Comparison of ENCODE assay signal across 1 cellular context in genomic region chr4:6893449-6894085, GRCh38.
TF ChIP-seq lines count a peak whose summit lies in the region.

No MANE protein-coding gene starts in this region.

TF ChIP-seq in K562, 482 proteins besides CTCF, POLR2A, EP300 and RAD21 (continued from another document and continues in another):
- no peak for TF ChIP-seq FOXO4 (CRISPR knock-in tag; IDR thresholded peaks at IDR 0.05)
- 0 out of 2 replicates have a peak, but pooled peaks have one; percentile 15 for TF ChIP-seq CTBP1 (IDR thresholded peaks at IDR 0.05; ENCODE audit: borderline replicate concordance)
- TF ChIP-seq JUN (IDR thresholded peaks at IDR 0.05; ENCODE audit: borderline replicate concordance, low read depth, low read length) = 0 out of 2 replicates have a peak, but pooled peaks have one; percentile 28
- TF ChIP-seq JUN (CRISPR knock-in tag; IDR thresholded peaks at IDR 0.05; ENCODE audit: borderline replicate concordance) = no peak
- no peak for TF ChIP-seq SMARCB1 (IDR thresholded peaks at IDR 0.05; ENCODE audit: insufficient read length, low read depth)
- TF ChIP-seq SMARCA4 (IDR thresholded peaks at IDR 0.05) = peak; percentile 73; the same call in 1 of the 2 replicates
- TF ChIP-seq JUND (IDR thresholded peaks at IDR 0.05; ENCODE audit: borderline replicate concordance, low read depth, low read length) = peak; percentile 13; the same call in 1 of the 2 replicates
- TF ChIP-seq JUND (tag; IDR thresholded peaks at IDR 0.05; ENCODE audit: borderline replicate concordance, low read depth, low read length) = peak; percentile 82; the same call in 2 of the 3 replicates
- TF ChIP-seq ZNF395 (CRISPR knock-in tag; IDR thresholded peaks at IDR 0.05) = peak; percentile 91
- TF ChIP-seq ZNF644 (tag; IDR thresholded peaks at IDR 0.05; ENCODE audit: low read depth) = peak; percentile 51; the same call in 1 of the 2 replicates
- no peak; a peak in 1 of 4 replicates for TF ChIP-seq ARNT (IDR thresholded peaks at IDR 0.05)
- 0 out of 2 replicates have a peak, but pooled peaks have one; percentile 17 for TF ChIP-seq ZBTB2 (IDR thresholded peaks at IDR 0.05)
- TF ChIP-seq CREBBP (IDR thresholded peaks at IDR 0.05; ENCODE audit: low read depth, low read length) = no peak
- TF ChIP-seq ZBTB9 (CRISPR knock-in tag; IDR thresholded peaks at IDR 0.05) = peak; percentile 57; the same call in 1 of the 2 replicates
- peak; percentile 44; the same call in 1 of the 2 replicates for TF ChIP-seq SMARCE1 (IDR thresholded peaks at IDR 0.05)
- TF ChIP-seq GATAD2B (IDR thresholded peaks at IDR 0.05; ENCODE audit: borderline replicate concordance) = 0 out of 2 replicates have a peak, but pooled peaks have one; percentile 63
- no peak for TF ChIP-seq NR4A1 (CRISPR knock-in tag; IDR thresholded peaks at IDR 0.05)
- 0 out of 2 replicates have a peak, but pooled peaks have one; percentile 61 for TF ChIP-seq NR4A1 (tag; IDR thresholded peaks at IDR 0.05)
- peak; percentile 22; the same call in 1 of the 2 replicates for TF ChIP-seq LEF1 (IDR thresholded peaks at IDR 0.05)
- peak; percentile 56 for TF ChIP-seq ZNF584 (CRISPR knock-in tag; IDR thresholded peaks at IDR 0.05; ENCODE audit: low read depth)
- TF ChIP-seq PTTG1 (tag; IDR thresholded peaks at IDR 0.05; ENCODE audit: low read depth) = peak; percentile 63; the same call in 1 of the 2 replicates
- peak; percentile 76; the same call in 1 of the 2 replicates for TF ChIP-seq CREB3 (tag; conservative IDR thresholded peaks at IDR 0.05; ENCODE audit: low read depth)
- TF ChIP-seq USF2 (CRISPR knock-in tag; IDR thresholded peaks at IDR 0.05) = no peak
- TF ChIP-seq FOXK1 (CRISPR knock-in tag; IDR thresholded peaks at IDR 0.05; ENCODE audit: borderline replicate concordance) = no peak
- TF ChIP-seq MAFG (tag; conservative IDR thresholded peaks at IDR 0.05) = peak; percentile 97
- TF ChIP-seq CUX1 (CRISPR knock-in tag; IDR thresholded peaks at IDR 0.05) = peak; percentile 64; the same call in 1 of the 2 replicates
- 0 out of 2 replicates have a peak, but pooled peaks have one; percentile 59 for TF ChIP-seq NFRKB (IDR thresholded peaks at IDR 0.05; ENCODE audit: low read depth)
- TF ChIP-seq SPI1 (IDR thresholded peaks at IDR 0.05; ENCODE audit: borderline replicate concordance, low read depth, low read length) = no peak
- peak in 1 of 2 experiments; percentile 20; a peak in 1 of 4 replicates for TF ChIP-seq FOXK2 (conservative IDR thresholded peaks at IDR 0.05 in 1 of 2, IDR thresholded peaks at IDR 0.05 in 1 of 2; ENCODE audit: low read depth in 2 of 2)
- peak; percentile 67; the same call in 1 of the 2 replicates for TF ChIP-seq ZNF76 (CRISPR knock-in tag; IDR thresholded peaks at IDR 0.05; ENCODE audit: borderline replicate concordance)
- TF ChIP-seq VEZF1 (CRISPR knock-in tag; IDR thresholded peaks at IDR 0.05) = peak; percentile 27; the same call in 1 of the 2 replicates
- TF ChIP-seq ZNF24 (IDR thresholded peaks at IDR 0.05) = 0 out of 2 replicates have a peak, but pooled peaks have one; percentile 45
- peak; percentile 77 for TF ChIP-seq EP400 (IDR thresholded peaks at IDR 0.05)
- no peak for TF ChIP-seq XRCC3 (IDR thresholded peaks at IDR 0.05)
- peak; percentile 84 for TF ChIP-seq NFE2L1 (tag; IDR thresholded peaks at IDR 0.05; ENCODE audit: borderline replicate concordance, low read depth)
- 0 out of 2 replicates have a peak, but pooled peaks have one; percentile 42 for TF ChIP-seq ATF4 (CRISPR knock-in tag; IDR thresholded peaks at IDR 0.05)
- no peak for TF ChIP-seq ZNF408 (CRISPR knock-in tag; IDR thresholded peaks at IDR 0.05; ENCODE audit: low read depth)
- no peak for TF ChIP-seq ZNF217 (CRISPR knock-in tag; IDR thresholded peaks at IDR 0.05)
- TF ChIP-seq CEBPG (CRISPR knock-in tag; IDR thresholded peaks at IDR 0.05) = peak; percentile 71
- TF ChIP-seq CEBPG (tag; conservative IDR thresholded peaks at IDR 0.05 in 1 of 2, IDR thresholded peaks at IDR 0.05 in 1 of 2) = peak in 1 of 2 experiments; percentile 64; a peak in 2 of 4 replicates
- TF ChIP-seq DDX20 (tag; IDR thresholded peaks at IDR 0.05; ENCODE audit: low read depth) = peak; percentile 18; the same call in 1 of the 2 replicates
- peak; percentile 83; the same call in 1 of the 2 replicates for TF ChIP-seq HDAC8 (tag; IDR thresholded peaks at IDR 0.05)
- peak; percentile 78 for TF ChIP-seq MYC (IDR thresholded peaks at IDR 0.05; ENCODE audit: low read depth, low read length)
- peak; percentile 68; the same call in 1 of the 2 replicates for TF ChIP-seq MYC (CRISPR knock-in tag; IDR thresholded peaks at IDR 0.05; ENCODE audit: borderline replicate concordance, low read depth)
- TF ChIP-seq ZNF175 (CRISPR knock-in tag; IDR thresholded peaks at IDR 0.05; ENCODE audit: low read depth) = peak; percentile 74
- TF ChIP-seq TCF15 (CRISPR knock-in tag; IDR thresholded peaks at IDR 0.05) = 0 out of 2 replicates have a peak, but pooled peaks have one; percentile 62
- TF ChIP-seq EHMT2 (IDR thresholded peaks at IDR 0.05) = 0 out of 2 replicates have a peak, but pooled peaks have one; percentile 47
- TF ChIP-seq FOXJ2 (tag; IDR thresholded peaks at IDR 0.05) = 0 out of 2 replicates have a peak, but pooled peaks have one; percentile 65
- no peak for TF ChIP-seq RBM15 (IDR thresholded peaks at IDR 0.05; ENCODE audit: insufficient read depth, low read length)
